In the genomic region with DNA sequence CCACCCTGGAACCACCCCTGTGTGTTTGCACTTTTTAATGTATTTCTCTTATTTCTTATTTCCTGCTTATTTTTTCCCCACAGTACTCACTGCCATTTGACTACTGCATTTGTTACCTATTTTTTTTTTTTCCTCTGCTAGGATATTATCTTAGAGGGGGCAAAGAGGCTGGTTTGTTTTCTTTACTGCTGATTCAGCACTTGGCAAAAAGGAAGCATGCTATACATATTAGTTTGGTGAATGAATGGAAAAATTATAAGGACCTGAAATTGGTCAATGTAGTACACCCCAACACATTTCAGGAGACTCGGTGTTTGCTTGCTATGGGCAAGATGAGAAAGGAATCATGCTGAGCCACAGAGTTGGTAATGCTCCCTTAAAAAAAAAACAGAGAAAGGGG, we compare ENCODE assay signal across 22 cellular contexts.
A peak's percentile ranks its signal among the peaks of the same experiment; 100 is the strongest.
DNase-seq lines count a peak whose midpoint lies in the region; ATAC-seq, FAIRE-seq and TF ChIP-seq lines count a peak whose summit lies in the region.
"Had no signal": no experiment of that assay in that cellular context is flagged by ENCODE, and none has a peak within 500 bp of the region (broad histone marks: within the 10 kb centered on the region; RNA-seq: fewer than 3 reads in every experiment).

No MANE protein-coding gene starts in this region.

- no peak for TF ChIP-seq CTCF in A549 (IDR thresholded peaks at IDR 0.05)
- TF ChIP-seq CTCF in IMR-90 (conservative IDR thresholded peaks at IDR 0.05; ENCODE audit: low read depth, low read length): no peak
- TF ChIP-seq CTCF in K562 (IDR thresholded peaks at IDR 0.05 in 2 of 3, conservative IDR thresholded peaks at IDR 0.05 in 1 of 3; ENCODE audit: insufficient read depth in 2 of 3, low read depth in 1 of 3, low read length in 3 of 3): no peak
- no peak for TF ChIP-seq CTCF in fibroblast of the aortic adventitia (IDR thresholded peaks at IDR 0.05; ENCODE audit: insufficient read depth, low read length)

- H4K20me1 ChIP-seq in IMR-90 (ENCODE audit: insufficient read depth, low read length) (no peaks in the 10 kb centered on the region), K562 (replicated peaks; ENCODE audit: control insufficient read depth, insufficient read depth, low read length) (no peaks in the 10 kb centered on the region)
- H4K20me1 ChIP-seq: BLaER1 treated with 17β-estradiol and CSF1 and Interleukin-3, amounts not matched to agents 10 nM and 100 nM had no signal

- H3K27me3 ChIP-seq in IMR-90 (ENCODE audit: control insufficient read depth, insufficient read depth, low read length): no peaks in the 10 kb centered on the region
- no peaks in the 10 kb centered on the region for H3K27me3 ChIP-seq in K562 (ENCODE audit: control insufficient read depth in 2 of 2, insufficient read depth in 2 of 2, low read length in 2 of 2)
- H3K27me3 ChIP-seq: BLaER1 treated with 17β-estradiol and CSF1 and Interleukin-3, amounts not matched to agents 10 nM and 100 nM had no signal

- no peak for ATAC-seq in A549
- ATAC-seq in IMR-90 (ENCODE audit: low read depth): no peak
- ATAC-seq in K562: no peak
- ATAC-seq: CD8-positive, alpha-beta T cell had no signal

- no peaks in the 10 kb centered on the region for H3K79me2 ChIP-seq in K562 (ENCODE audit: control insufficient read depth, insufficient read depth, low read length)

- H4K91ac ChIP-seq in IMR-90 (ENCODE audit: insufficient read depth, low read depth, low read length): no peak overlapping the region

- POLR2A ChIA-PET in A549 (lab: Yijun Ruan, JAX) (no interaction called here), IMR-90 (lab: Charles Lee; ENCODE audit: unreplicated experiment) (no interaction called here), K562 (lab: Yijun Ruan, JAX) (no interaction called here)

- FAIRE-seq in A549 (lab: Jason Lieb, UNC): no peak
- FAIRE-seq in K562 (lab: Jason Lieb, UNC): no peak
- FAIRE-seq: A204.1, D721Med, G401.6, GM12878, GM18507 had no signal

- DNase-seq in A549 (ENCODE audit: low read depth in 1 of 2, low spot score in 1 of 2): no peak
- no peak for DNase-seq in IMR-90
- DNase-seq in K562 (ENCODE audit: extremely low read depth in 1 of 4, low spot score in 3 of 4): no peak
- peak; percentile 5 for DNase-seq in fibroblast of the aortic adventitia (ENCODE audit: low read depth)
- no peak for DNase-seq in NCI-H187 treated with DMSO at 0.1 percent for 48 hours (lab: John Stamatoyannopoulos, UW)
- no peak for DNase-seq in NCI-H510A treated with DMSO at 0.1 percent for 48 hours (lab: John Stamatoyannopoulos, UW)
- no peak for DNase-seq in NCI-H146 treated with DMSO at 0.1 percent for 48 hours (lab: John Stamatoyannopoulos, UW; ENCODE audit: unreplicated experiment)
- DNase-seq: 8988T; AML-193; Caco-2; Calu3; CD4-positive, alpha-beta T cell; CD8-positive, alpha-beta T cell; DMS79 treated with DMSO at 0.1 percent for 48 hours; GF-D8 had no signal

- H3K4ac ChIP-seq in IMR-90 (ENCODE audit: low read depth, low read length): no peak overlapping the region

- TF ChIP-seq EP300 in A549 (IDR thresholded peaks at IDR 0.05) (no peak), K562 (IDR thresholded peaks at IDR 0.05; ENCODE audit: low read length) (no peak)

- no peak overlapping the region for H3K18ac ChIP-seq in IMR-90 (ENCODE audit: low read depth, low read length)

- no peak overlapping the region for H4K5ac ChIP-seq in IMR-90 (ENCODE audit: low read depth, low read length)

- H2AFZ ChIP-seq in IMR-90 (replicated peaks; ENCODE audit: low read length, poor library complexity) (no peak overlapping the region), K562 (ENCODE audit: low read depth, low read length) (no peak overlapping the region)

- in situ Hi-C loops in IMR-90 (cut with MboI; ENCODE audit: low sequenced_read_pairs): no loop called here
- in situ Hi-C loops in K562 (cut with MboI): no loop called here

- H3K9me1 ChIP-seq in IMR-90 (ENCODE audit: insufficient read depth, low read length): no peaks in the 10 kb centered on the region
- H3K9me1 ChIP-seq in K562 (ENCODE audit: control insufficient read depth, insufficient read depth, low read length): no peaks in the 10 kb centered on the region

- H3K27ac ChIP-seq in A549: no peak overlapping the region
- no peak overlapping the region for H3K27ac ChIP-seq in IMR-90 (ENCODE audit: insufficient read depth, low read length)
- no peak overlapping the region for H3K27ac ChIP-seq in K562 (ENCODE audit: extremely low read depth, low read depth, low read length)
- H3K27ac ChIP-seq: BLaER1 treated with 17β-estradiol and CSF1 and Interleukin-3, amounts not matched to agents 10 nM and 100 nM; C4-2B had no signal

- H3K79me1 ChIP-seq in IMR-90 (ENCODE audit: low read depth in 1 of 2, low read length in 2 of 2): no peaks in the 10 kb centered on the region

- H3K14ac ChIP-seq in IMR-90 (replicated peaks; ENCODE audit: low read depth, low read length): no peak overlapping the region

- H2BK120ac ChIP-seq in IMR-90 (ENCODE audit: low read depth, low read length): no peak overlapping the region

- H3K9me3 ChIP-seq in A549 (no peaks in the 10 kb centered on the region), IMR-90 (ENCODE audit: control insufficient read depth, insufficient read depth, low read length) (peaks cover 29% of the 10 kb centered on the region), K562 (replicated peaks; ENCODE audit: control insufficient read depth, insufficient read depth, low read depth, low read length) (no peaks in the 10 kb centered on the region)
- H3K9me3 ChIP-seq: BLaER1 treated with 17β-estradiol and CSF1 and Interleukin-3, amounts not matched to agents 10 nM and 100 nM had no signal

- no peak overlapping the region for H3K4me3 ChIP-seq in A549
- no peak overlapping the region for H3K4me3 ChIP-seq in IMR-90 (ENCODE audit: insufficient read depth, low read depth, low read length)
- no peak overlapping the region for H3K4me3 ChIP-seq in K562
- H3K4me3 ChIP-seq in fibroblast of the aortic adventitia (ENCODE audit: low read depth, low read length): no peak overlapping the region
- H3K4me3 ChIP-seq: BLaER1 treated with 17β-estradiol and CSF1 and Interleukin-3, amounts not matched to agents 10 nM and 100 nM; GM12878 had no signal

- BruUV-seq in IMR-90 (replicated peaks; lab: Mats Ljungman, UMichigan): no TSS peak
- no TSS peak for BruUV-seq in K562 (replicated peaks; lab: Mats Ljungman, UMichigan)

- H3K4me2 ChIP-seq in A549 (no peak overlapping the region), IMR-90 (ENCODE audit: low read depth, low read length) (no peak overlapping the region), K562 (ENCODE audit: insufficient read depth, low read length) (no peak overlapping the region)
- H3K4me2 ChIP-seq: BLaER1 treated with 17β-estradiol and CSF1 and Interleukin-3, amounts not matched to agents 10 nM and 100 nM had no signal

- no peak overlapping the region for H2BK5ac ChIP-seq in IMR-90 (ENCODE audit: low read depth, low read length, poor library complexity, severe bottlenecking)

- CTCF ChIA-PET in A549 (lab: Yijun Ruan, JAX): no interaction called here
- CTCF ChIA-PET in IMR-90 (lab: Yijun Ruan, JAX): no interaction called here
- CTCF ChIA-PET in K562 (lab: Yijun Ruan, JAX; ENCODE audit: low intra/inter-chr PET ratio): no interaction called here

- H3K56ac ChIP-seq in IMR-90 (ENCODE audit: extremely low read depth, insufficient read depth, low read length): no peak overlapping the region

- dilution Hi-C loops in IMR-90 (cut with HindIII; ENCODE audit: low sequenced_read_pairs, unreplicated experiment): no loop called here

- H3K9ac ChIP-seq in IMR-90 (ENCODE audit: low read depth, low read length) (no peak overlapping the region), K562 (ENCODE audit: insufficient read depth in 1 of 2, low read depth in 2 of 2, low read length in 2 of 2) (no peak overlapping the region)
- H3K9ac ChIP-seq: BLaER1 treated with 17β-estradiol and CSF1 and Interleukin-3, amounts not matched to agents 10 nM and 100 nM had no signal

- no peak overlapping the region for H3K23ac ChIP-seq in IMR-90 (ENCODE audit: low read depth, low read length)

- no peak overlapping the region for H2AK9ac ChIP-seq in IMR-90 (replicated peaks; ENCODE audit: low read depth, low read length, poor library complexity)

- TF ChIP-seq POLR2A in A549 (IDR thresholded peaks at IDR 0.05; ENCODE audit: low read length) (no peak), IMR-90 (IDR thresholded peaks at IDR 0.05; ENCODE audit: low read depth, low read length) (no peak), K562 (conservative IDR thresholded peaks at IDR 0.05) (no peak)

- TF ChIP-seq RAD21 in A549 (conservative IDR thresholded peaks at IDR 0.05 in 1 of 2, IDR thresholded peaks at IDR 0.05 in 1 of 2) (no peak), IMR-90 (IDR thresholded peaks at IDR 0.05; ENCODE audit: low read length) (no peak), K562 (CRISPR knock-in tag; conservative IDR thresholded peaks at IDR 0.05 in 1 of 2, IDR thresholded peaks at IDR 0.05 in 1 of 2) (no peak)

- no peak overlapping the region for H2BK15ac ChIP-seq in IMR-90 (ENCODE audit: low read depth, low read length)

- no peak overlapping the region for H2BK20ac ChIP-seq in IMR-90 (ENCODE audit: low read depth, low read length)

- no peaks in the 10 kb centered on the region for H3K36me3 ChIP-seq in IMR-90 (ENCODE audit: control insufficient read depth, insufficient read depth, low read length)
- H3K36me3 ChIP-seq in K562 (ENCODE audit: control insufficient read depth, insufficient read depth, low read length): no peaks in the 10 kb centered on the region
- H3K36me3 ChIP-seq: BLaER1 treated with 17β-estradiol and CSF1 and Interleukin-3, amounts not matched to agents 10 nM and 100 nM had no signal

- no peak overlapping the region for H2AK5ac ChIP-seq in IMR-90 (ENCODE audit: low read depth, low read length)

- H3K4me1 ChIP-seq in A549: no peaks in the 10 kb centered on the region
- H3K4me1 ChIP-seq in IMR-90 (ENCODE audit: control insufficient read depth, insufficient read depth, low read length): no peaks in the 10 kb centered on the region
- no peaks in the 10 kb centered on the region for H3K4me1 ChIP-seq in K562 (replicated peaks in 1 of 2; ENCODE audit: control insufficient read depth in 2 of 2, insufficient read depth in 2 of 2, low read length in 2 of 2)
- H3K4me1 ChIP-seq: BLaER1 treated with 17β-estradiol and CSF1 and Interleukin-3, amounts not matched to agents 10 nM and 100 nM; Caco-2 had no signal

- no peak overlapping the region for H4K8ac ChIP-seq in IMR-90 (ENCODE audit: low read depth in 2 of 2, low read length in 2 of 2)

- 0% methylated on average over 1 of the region's 1 CpG for WGBS in A549 (ENCODE audit: missing lambda C conversion rate)
- WGBS in IMR-90 (ENCODE audit: extremely low coverage in 2 of 2, insufficient read length in 1 of 2), 2 experiments: no CpG with 5 or more reads among the region's 1 CpG
- WGBS in K562 (ENCODE audit: insufficient coverage, low coverage, missing lambda C conversion rate): 0% methylated on average over 1 of the region's 1 CpG

- intact Hi-C loops in IMR-90 (cut with micrococcal nuclease): no loop called here
- intact Hi-C loops in K562 (cut with micrococcal nuclease): no loop called here

TF ChIP-seq in A549, 52 proteins besides CTCF, POLR2A, EP300 and RAD21 (continues in another document):
- TF ChIP-seq MAFK (IDR thresholded peaks at IDR 0.05; ENCODE audit: partially characterized antibody): peak; percentile 74

TF ChIP-seq in IMR-90, 13 proteins besides CTCF, POLR2A, EP300 and RAD21 (continues in another document):
- TF ChIP-seq CEBPB (IDR thresholded peaks at IDR 0.05; ENCODE audit: low read depth, low read length): no peak

TF ChIP-seq in K562, 482 proteins besides CTCF, POLR2A, EP300 and RAD21 (continues in another document):
- TF ChIP-seq HDAC2 (IDR thresholded peaks at IDR 0.05): no peak

Comparison
In these comparisons a context has a peak if more than half of its experiments do, and no peak if none do; other contexts are left out.
1. Of the 35 proteins assayed by ChIP-seq in both K562 and A549: peak only in K562: none; only in A549: none; in both: MAFK; in neither: 34.